Comparison of ENCODE assay signal across 25 cellular contexts in genomic region chr11:27770576-27770975, GRCh38.
DNase-seq lines count a peak whose midpoint lies in the region; ATAC-seq, FAIRE-seq and TF ChIP-seq lines count a peak whose summit lies in the region.
"Had no signal": no experiment of that assay in that cellular context is flagged by ENCODE, and none has a peak within 500 bp of the region (broad histone marks: within the 10 kb centered on the region; RNA-seq: fewer than 3 reads in every experiment).

No MANE protein-coding gene starts in this region.

- H3K4me3 Mint-ChIP-seq in GM23338, result no peak overlapping the region
- H3K4me3 Mint-ChIP-seq: memory B cell; natural killer cell treated with Interleukin-12 subunit alpha and Interleukin-12 subunit beta and Interleukin-15 and Interleukin-18, amount 100 ng/mL, for 72 hours; stimulated activated naive CD8-positive, alpha-beta T cell treated with anti-CD3 and anti-CD28 coated beads, Interleukin-15, Interleukin-2, amounts not matched to agents 100 ng/mL and 50 ng/mL, for 24 hours had no signal

- H3K9me2 ChIP-seq in GM23338 (ENCODE audit: insufficient read depth), result peaks cover 14% of the 10 kb centered on the region; the same call in 1 of the 2 replicates
- H3K9me2 ChIP-seq in hepatocyte (replicated peaks; ENCODE audit: insufficient read depth), result no peaks in the 10 kb centered on the region

- H3K27me3 Mint-ChIP-seq in GM23338 (ENCODE audit: insufficient read depth, low read depth, poor library complexity), result peaks cover 4% of the 10 kb centered on the region
- H3K27me3 Mint-ChIP-seq: natural killer cell treated with Interleukin-12 subunit alpha and Interleukin-12 subunit beta and Interleukin-15 and Interleukin-18, amount 100 ng/mL, for 72 hours had no signal

- peak; percentile 59 for FAIRE-seq in RCC 7860 (lab: Jason Lieb, UNC)

- ATAC-seq in GM23338 (no peak), upper lobe of right lung (peak; percentile 89)
- ATAC-seq: natural killer cell treated with Interleukin-12 subunit alpha and Interleukin-12 subunit beta and Interleukin-15 and Interleukin-18, amount 100 ng/mL, for 72 hours; Right ventricle myocardium inferior had no signal

- H3F3A ChIP-seq in GM23338 (replicated peaks; ENCODE audit: low read depth), result no peaks in the 10 kb centered on the region

- no peaks in the 10 kb centered on the region for H4K20me1 ChIP-seq in GM23338 (replicated peaks; ENCODE audit: insufficient read depth)
- no peaks in the 10 kb centered on the region for H4K20me1 ChIP-seq in hepatocyte (ENCODE audit: insufficient read depth, poor library complexity, severe bottlenecking)
- H4K20me1 ChIP-seq: BLaER1 had no signal

- intact Hi-C loops in upper lobe of right lung (cut with DNase I), result no loop called here
- intact Hi-C loops in vagina (cut with DNase I), result no loop called here

- H3K4me1 Mint-ChIP-seq in GM23338, result no peaks in the 10 kb centered on the region
- H3K4me1 Mint-ChIP-seq: memory B cell had no signal

- H3K4me3 ChIP-seq in GM23338, result no peak overlapping the region
- H3K4me3 ChIP-seq in hepatocyte, result no peak overlapping the region
- no peak overlapping the region for H3K4me3 ChIP-seq in upper lobe of right lung
- H3K4me3 ChIP-seq in vagina, result no peak overlapping the region
- H3K4me3 ChIP-seq: adrenal gland, BLaER1, transverse colon had no signal

- no peak overlapping the region for H3K27ac ChIP-seq in GM23338 (ENCODE audit: low read depth)
- peak overlapping the region; percentile 47 for H3K27ac ChIP-seq in hepatocyte
- no peak overlapping the region for H3K27ac ChIP-seq in upper lobe of right lung
- no peak overlapping the region for H3K27ac ChIP-seq in vagina
- H3K27ac ChIP-seq: adrenal gland, BLaER1, HL-60, transverse colon had no signal

- no peaks in the 10 kb centered on the region for H3K79me2 ChIP-seq in GM23338 (replicated peaks; ENCODE audit: insufficient read depth)
- no peaks in the 10 kb centered on the region for H3K79me2 ChIP-seq in hepatocyte

- 64% methylated on average over 4 of the region's 4 CpGs for WGBS in hepatocyte (ENCODE audit: low lambda C conversion rate, missing lambda C conversion rate)

- H3K27me3 ChIP-seq in GM23338 (ENCODE audit: insufficient read depth), result no peaks in the 10 kb centered on the region
- H3K27me3 ChIP-seq in hepatocyte, result no peaks in the 10 kb centered on the region
- no peaks in the 10 kb centered on the region for H3K27me3 ChIP-seq in upper lobe of right lung
- H3K27me3 ChIP-seq in vagina, result no peaks in the 10 kb centered on the region
- H3K27me3 ChIP-seq: adrenal gland, BLaER1, transverse colon had no signal

- no peaks in the 10 kb centered on the region for H3K36me3 Mint-ChIP-seq in GM23338 (ENCODE audit: low read depth)
- H3K36me3 Mint-ChIP-seq: memory B cell; natural killer cell treated with Interleukin-12 subunit alpha and Interleukin-12 subunit beta and Interleukin-15 and Interleukin-18, amount 100 ng/mL, for 72 hours had no signal

- H3K9me3 Mint-ChIP-seq in GM23338, result no peaks in the 10 kb centered on the region

- H3K27ac Mint-ChIP-seq in GM23338, result no peak overlapping the region
- H3K27ac Mint-ChIP-seq: memory B cell; natural killer cell treated with Interleukin-12 subunit alpha and Interleukin-12 subunit beta and Interleukin-15 and Interleukin-18, amount 100 ng/mL, for 72 hours; stimulated activated naive CD8-positive, alpha-beta T cell treated with anti-CD3 and anti-CD28 coated beads, Interleukin-15, Interleukin-2, amounts not matched to agents 100 ng/mL and 50 ng/mL, for 24 hours had no signal

- H2AFZ ChIP-seq in GM23338, result peak overlapping the region; percentile 52; the same call in 1 of the 2 replicates
- H2AFZ ChIP-seq in hepatocyte, result no peak overlapping the region

- TF ChIP-seq CTCF in GM23338 (conservative IDR thresholded peaks at IDR 0.05; ENCODE audit: low read depth in 2 of 2) (no peak), hepatocyte (IDR thresholded peaks at IDR 0.05; ENCODE audit: poor library complexity) (no peak), upper lobe of right lung (IDR thresholded peaks at IDR 0.05) (no peak), vagina (IDR thresholded peaks at IDR 0.05) (no peak)

- TF ChIP-seq POLR2A in vagina (IDR thresholded peaks at IDR 0.05), result no peak

- H3K4me1 ChIP-seq in GM23338 (ENCODE audit: insufficient read depth) (no peaks in the 10 kb centered on the region), hepatocyte (ENCODE audit: insufficient read depth) (peaks cover 3% of the 10 kb centered on the region), upper lobe of right lung (no peaks in the 10 kb centered on the region), vagina (no peaks in the 10 kb centered on the region)
- H3K4me1 ChIP-seq: adrenal gland, BLaER1, transverse colon had no signal

- H3K4me2 ChIP-seq in GM23338 (no peak overlapping the region), hepatocyte (no peak overlapping the region)
- H3K4me2 ChIP-seq: BLaER1 had no signal

- no peaks in the 10 kb centered on the region for H3K36me3 ChIP-seq in GM23338 (ENCODE audit: insufficient read depth)
- no peaks in the 10 kb centered on the region for H3K36me3 ChIP-seq in hepatocyte (replicated peaks; ENCODE audit: insufficient read depth, low read depth)
- no peaks in the 10 kb centered on the region for H3K36me3 ChIP-seq in upper lobe of right lung
- no peaks in the 10 kb centered on the region for H3K36me3 ChIP-seq in vagina
- H3K36me3 ChIP-seq: adrenal gland, BLaER1, transverse colon had no signal

- no peak for DNase-seq in GM23338 (ENCODE audit: low spot score)
- DNase-seq in RCC 7860 (ENCODE audit: low spot score), result peak; percentile 75
- peak; percentile 58 for DNase-seq in hepatocyte (ENCODE audit: low spot score)
- DNase-seq in upper lobe of right lung, result no peak
- no peak for DNase-seq in H4 (ENCODE audit: low spot score)
- DNase-seq in cortex of kidney (lab: John Stamatoyannopoulos, UW), result no peak
- DNase-seq in vagina (ENCODE audit: extremely low spot score in 2 of 2), result no peak
- DNase-seq: activated CD4-positive, alpha-beta T cell treated with anti-CD3 and anti-CD28 coated beads, Interleukin-2, amount 50 U/mL, for 1 hour; activated CD8-positive, alpha-beta memory T cell treated with anti-CD3 and anti-CD28 coated beads, Interleukin-2, amount 50 U/mL, for 48 hours; activated effector memory CD4-positive, alpha-beta T cell treated with anti-CD3 and anti-CD28 coated beads, Interleukin-2, amount 50 U/mL, for 16 hours; adrenal gland; central memory CD4-positive, alpha-beta T cell; KBM-7; NCI-H1048; NCI-H2029; NCI-H446 treated with DMSO at 0.1 percent for 48 hours; posterior cingulate gyrus; stimulated activated CD4-positive, alpha-beta T cell treated with anti-CD3 and anti-CD28 coated beads, Interleukin-1b, Interleukin-23, amount 100 ng/mL, for 48 hours; transverse colon had no signal

- no peaks in the 10 kb centered on the region for H3K9me3 ChIP-seq in hepatocyte (ENCODE audit: low read depth)
- no peaks in the 10 kb centered on the region for H3K9me3 ChIP-seq in upper lobe of right lung
- no peaks in the 10 kb centered on the region for H3K9me3 ChIP-seq in vagina
- H3K9me3 ChIP-seq: adrenal gland, BLaER1, transverse colon had no signal

TF ChIP-seq in GM23338, 12 proteins besides CTCF, POLR2A, EP300 and RAD21 (continues in another document):
- no peak for TF ChIP-seq ZNF331 (CRISPR knock-in tag; IDR thresholded peaks at IDR 0.05; ENCODE audit: low read depth)
- TF ChIP-seq, protein P1, sequence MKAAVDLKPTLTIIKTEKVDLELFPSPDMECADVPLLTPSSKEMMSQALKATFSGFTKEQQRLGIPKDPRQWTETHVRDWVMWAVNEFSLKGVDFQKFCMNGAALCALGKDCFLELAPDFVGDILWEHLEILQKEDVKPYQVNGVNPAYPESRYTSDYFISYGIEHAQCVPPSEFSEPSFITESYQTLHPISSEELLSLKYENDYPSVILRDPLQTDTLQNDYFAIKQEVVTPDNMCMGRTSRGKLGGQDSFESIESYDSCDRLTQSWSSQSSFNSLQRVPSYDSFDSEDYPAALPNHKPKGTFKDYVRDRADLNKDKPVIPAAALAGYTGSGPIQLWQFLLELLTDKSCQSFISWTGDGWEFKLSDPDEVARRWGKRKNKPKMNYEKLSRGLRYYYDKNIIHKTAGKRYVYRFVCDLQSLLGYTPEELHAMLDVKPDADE (IDR thresholded peaks at IDR 0.05), result no peak
- TF ChIP-seq POLR2AphosphoS5 (IDR thresholded peaks at IDR 0.05; ENCODE audit: low read depth), result no peak
- TF ChIP-seq EZH2phosphoT487 (IDR thresholded peaks at IDR 0.05; ENCODE audit: unreplicated experiment), result no peak
- TF ChIP-seq STAT1 (IDR thresholded peaks at IDR 0.05; ENCODE audit: unreplicated experiment), result no peak
- no peak for TF ChIP-seq ZNF114 (CRISPR knock-in tag; IDR thresholded peaks at IDR 0.05)
- TF ChIP-seq JUNB (IDR thresholded peaks at IDR 0.05; ENCODE audit: unreplicated experiment), result no peak
- no peak for TF ChIP-seq REST (IDR thresholded peaks at IDR 0.05; ENCODE audit: unreplicated experiment)
- no peak for TF ChIP-seq CREB1 (CRISPR knock-in tag; IDR thresholded peaks at IDR 0.05; ENCODE audit: low read depth)

Comparison
In these comparisons a context has a peak if more than half of its experiments do, and no peak if none do; other contexts are left out.
1. DNase-seq: peak in RCC 7860 (single experiment) and hepatocyte (single experiment); none in GM23338 (single experiment), upper lobe of right lung (single experiment), H4 (single experiment), cortex of kidney (single experiment) and vagina (0 of 2).